ENCODE assay signal across 1 cellular context in genomic region chr11:35039076-35039475, GRCh38.
TF ChIP-seq lines count a peak whose summit lies in the region.

No MANE protein-coding gene starts in this region.

TF ChIP-seq in IMR-90, 13 proteins besides CTCF, POLR2A, EP300 and RAD21 (continued from another document):
- no peak for TF ChIP-seq ELK1 (IDR thresholded peaks at IDR 0.05; ENCODE audit: borderline replicate concordance, low read depth, low read length)
